ENCODE assay signal across 1 cellular context in the genomic region with DNA sequence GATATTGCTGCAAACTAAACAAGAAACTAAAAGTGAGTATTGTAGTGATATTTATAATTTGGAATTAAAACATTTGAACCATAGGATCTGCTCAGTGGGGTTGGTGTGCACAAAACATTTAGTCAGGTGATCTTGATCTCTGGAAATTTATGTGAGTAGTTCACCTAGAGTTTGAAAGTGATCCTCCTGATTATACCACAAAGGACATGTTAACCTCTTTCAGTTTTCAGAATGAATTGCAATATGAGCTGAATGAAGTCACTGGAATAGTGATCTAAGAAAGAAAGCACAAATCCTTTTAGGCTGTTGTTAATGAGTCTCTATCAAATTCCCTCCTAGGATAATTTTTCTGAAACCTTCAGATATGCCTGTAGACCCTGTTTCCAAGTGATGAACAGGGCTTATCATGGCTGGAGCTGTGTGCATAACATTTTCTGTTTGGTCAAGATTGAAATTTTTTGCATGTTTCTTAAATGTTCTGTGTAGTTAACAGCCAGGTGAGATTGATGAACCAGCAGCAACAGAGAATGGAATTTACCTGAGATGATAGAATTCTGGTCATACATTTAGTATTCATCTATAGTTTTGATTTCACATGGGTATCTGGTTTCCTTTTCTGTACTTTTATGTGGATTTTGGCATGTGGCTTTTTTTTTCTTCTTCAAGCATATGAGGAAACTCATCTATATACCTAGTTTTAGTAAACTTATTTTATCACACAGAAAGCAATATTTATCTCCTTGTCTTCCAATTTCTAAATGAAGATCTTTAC.
TF ChIP-seq lines count a peak whose summit lies in the region.

No MANE protein-coding gene starts in this region.

TF ChIP-seq in GM12878, 131 proteins besides CTCF, POLR2A, EP300 and RAD21 (continued from another document):
- TF ChIP-seq SIX5 (IDR thresholded peaks at IDR 0.05; ENCODE audit: low read depth, low read length, severe bottlenecking) = no peak
- no peak for TF ChIP-seq CHD4 (IDR thresholded peaks at IDR 0.05)
- no peak for TF ChIP-seq NR2C1 (IDR thresholded peaks at IDR 0.05)
- TF ChIP-seq RCOR1 (conservative IDR thresholded peaks at IDR 0.05; ENCODE audit: low read depth, low read length) = no peak
- TF ChIP-seq PRDM15 (CRISPR knock-in tag; IDR thresholded peaks at IDR 0.05) = no peak
- no peak for TF ChIP-seq CBX5 (IDR thresholded peaks at IDR 0.05; ENCODE audit: low read depth)
- TF ChIP-seq CREM (IDR thresholded peaks at IDR 0.05; ENCODE audit: low read depth) = peak; percentile 61; the same call in 1 of the 2 replicates
- TF ChIP-seq, protein P1, sequence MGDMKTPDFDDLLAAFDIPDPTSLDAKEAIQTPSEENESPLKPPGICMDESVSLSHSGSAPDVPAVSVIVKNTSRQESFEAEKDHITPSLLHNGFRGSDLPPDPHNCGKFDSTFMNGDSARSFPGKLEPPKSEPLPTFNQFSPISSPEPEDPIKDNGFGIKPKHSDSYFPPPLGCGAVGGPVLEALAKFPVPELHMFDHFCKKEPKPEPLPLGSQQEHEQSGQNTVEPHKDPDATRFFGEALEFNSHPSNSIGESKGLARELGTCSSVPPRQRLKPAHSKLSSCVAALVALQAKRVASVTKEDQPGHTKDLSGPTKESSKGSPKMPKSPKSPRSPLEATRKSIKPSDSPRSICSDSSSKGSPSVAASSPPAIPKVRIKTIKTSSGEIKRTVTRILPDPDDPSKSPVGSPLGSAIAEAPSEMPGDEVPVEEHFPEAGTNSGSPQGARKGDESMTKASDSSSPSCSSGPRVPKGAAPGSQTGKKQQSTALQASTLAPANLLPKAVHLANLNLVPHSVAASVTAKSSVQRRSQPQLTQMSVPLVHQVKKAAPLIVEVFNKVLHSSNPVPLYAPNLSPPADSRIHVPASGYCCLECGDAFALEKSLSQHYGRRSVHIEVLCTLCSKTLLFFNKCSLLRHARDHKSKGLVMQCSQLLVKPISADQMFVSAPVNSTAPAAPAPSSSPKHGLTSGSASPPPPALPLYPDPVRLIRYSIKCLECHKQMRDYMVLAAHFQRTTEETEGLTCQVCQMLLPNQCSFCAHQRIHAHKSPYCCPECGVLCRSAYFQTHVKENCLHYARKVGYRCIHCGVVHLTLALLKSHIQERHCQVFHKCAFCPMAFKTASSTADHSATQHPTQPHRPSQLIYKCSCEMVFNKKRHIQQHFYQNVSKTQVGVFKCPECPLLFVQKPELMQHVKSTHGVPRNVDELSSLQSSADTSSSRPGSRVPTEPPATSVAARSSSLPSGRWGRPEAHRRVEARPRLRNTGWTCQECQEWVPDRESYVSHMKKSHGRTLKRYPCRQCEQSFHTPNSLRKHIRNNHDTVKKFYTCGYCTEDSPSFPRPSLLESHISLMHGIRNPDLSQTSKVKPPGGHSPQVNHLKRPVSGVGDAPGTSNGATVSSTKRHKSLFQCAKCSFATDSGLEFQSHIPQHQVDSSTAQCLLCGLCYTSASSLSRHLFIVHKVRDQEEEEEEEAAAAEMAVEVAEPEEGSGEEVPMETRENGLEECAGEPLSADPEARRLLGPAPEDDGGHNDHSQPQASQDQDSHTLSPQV (IDR thresholded peaks at IDR 0.05) = no peak
- peak; percentile 57; the same call in 1 of the 2 replicates for TF ChIP-seq ZBED1 (IDR thresholded peaks at IDR 0.05; ENCODE audit: borderline replicate concordance)
- TF ChIP-seq BHLHE40 (IDR thresholded peaks at IDR 0.05; ENCODE audit: borderline replicate concordance in 1 of 2, low read depth in 2 of 2, low read length in 1 of 2) = peak; percentile 55 to 66; a peak in 1 of 4 replicates
- TF ChIP-seq CHD2 (IDR thresholded peaks at IDR 0.05; ENCODE audit: borderline replicate concordance, low read depth, low read length) = no peak
- TF ChIP-seq ATF2 (IDR thresholded peaks at IDR 0.05; ENCODE audit: low read length) = peak; percentile 93
- TF ChIP-seq ZNF24 (IDR thresholded peaks at IDR 0.05) = peak; percentile 18; the same call in 1 of the 2 replicates
- TF ChIP-seq FOS (IDR thresholded peaks at IDR 0.05; ENCODE audit: borderline replicate concordance, extremely low read depth, insufficient read length) = no peak
- no peak for TF ChIP-seq NR2C2 (IDR thresholded peaks at IDR 0.05; ENCODE audit: borderline replicate concordance, control insufficient read depth, insufficient read length, low read depth)
- TF ChIP-seq IKZF1 (conservative IDR thresholded peaks at IDR 0.05) = peak; percentile 73
- TF ChIP-seq KLF5 (IDR thresholded peaks at IDR 0.05; ENCODE audit: partially characterized antibody) = no peak
- TF ChIP-seq MYC (IDR thresholded peaks at IDR 0.05; ENCODE audit: insufficient read depth, insufficient read length, insufficient replicate concordance, low read length, severe bottlenecking) = no peak
- TF ChIP-seq FOXK2 (IDR thresholded peaks at IDR 0.05) = no peak
- peak; percentile 93 for TF ChIP-seq JUNB (IDR thresholded peaks at IDR 0.05)
